8 cellular contexts compared by ENCODE assay signal in the genomic region with DNA sequence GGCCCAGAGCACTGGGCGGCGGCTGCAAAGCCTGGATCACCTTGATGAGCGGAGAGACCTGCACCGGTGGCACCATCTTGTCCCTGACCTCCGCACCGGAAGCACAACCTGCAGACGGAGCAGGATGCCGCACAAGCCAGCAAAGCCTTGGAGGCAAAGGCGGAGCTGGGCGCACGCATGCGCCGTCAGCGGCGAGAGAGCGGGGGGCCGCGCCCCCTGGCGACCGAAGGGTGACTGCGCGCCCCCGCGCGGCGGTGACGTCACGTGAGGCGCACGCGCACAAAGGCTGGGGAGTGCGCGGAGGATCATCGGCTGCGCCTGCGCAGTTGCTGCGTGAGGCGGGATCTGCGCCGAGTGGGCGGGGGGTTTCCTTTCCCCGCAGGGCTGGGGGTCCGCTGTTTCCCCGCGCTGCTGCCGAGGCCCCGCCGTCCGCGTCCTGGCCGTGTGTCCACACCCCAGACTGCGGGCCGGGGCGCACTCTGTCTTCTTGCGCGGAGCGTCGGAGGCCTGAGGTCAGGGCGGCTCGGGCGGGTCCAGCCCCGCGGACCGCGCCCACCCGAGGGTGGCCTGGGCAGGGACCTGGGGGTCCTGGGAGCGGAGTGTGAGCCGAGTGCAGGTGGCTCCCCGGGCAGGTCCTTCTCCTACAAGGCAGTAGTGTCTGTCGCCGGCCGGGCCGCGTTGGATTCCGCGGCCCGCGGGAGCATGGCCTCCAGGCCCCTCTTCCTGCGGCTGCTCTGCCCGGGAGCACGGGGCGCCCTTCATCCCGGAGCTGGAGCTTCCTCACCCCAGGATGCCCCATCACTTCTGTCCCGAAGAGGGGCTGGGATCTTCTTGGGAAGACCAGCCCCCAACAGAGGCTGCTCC. TPM values are rescaled to one million over a fixed set of nuclear protein-coding genes. Genes with fewer than 3 reads are reported as not detected.
DNase-seq lines count a peak whose midpoint lies in the region; ATAC-seq and TF ChIP-seq lines count a peak whose summit lies in the region.

A gene with protein sequence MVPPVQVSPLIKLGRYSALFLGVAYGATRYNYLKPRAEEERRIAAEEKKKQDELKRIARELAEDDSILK (minus strand): TSS at position 105 of the 864 bp plus-strand sequence. CDS start 29 bp downstream, at position 76.
A gene with protein sequence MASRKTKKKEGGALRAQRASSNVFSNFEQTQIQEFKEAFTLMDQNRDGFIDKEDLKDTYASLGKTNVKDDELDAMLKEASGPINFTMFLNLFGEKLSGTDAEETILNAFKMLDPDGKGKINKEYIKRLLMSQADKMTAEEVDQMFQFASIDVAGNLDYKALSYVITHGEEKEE (plus strand): TSS at position 371 of the 864 bp plus-strand sequence. CDS start 3,485 bp downstream, outside the sequence.

- H3K27ac Mint-ChIP-seq in activated T-helper 2 cell treated with anti-CD3 and anti-CD28 coated beads, Interferon-gamma antibody, Interleukin-2, Interleukin-4, amounts not matched to agents 10 μg/mL and 5 μg/mL and 100 μg/mL, durations not matched to agents 14 hours and 24 hours and 36 hours: peak within 1 kb of the TSS; percentile 85
- H3K27ac Mint-ChIP-seq in natural killer cell treated with Interleukin-12 subunit alpha and Interleukin-12 subunit beta and Interleukin-15 and Interleukin-18, amount 100 ng/mL, for 72 hours: peak within 1 kb of the TSS; percentile 69 to 77

- H3K4me3 Mint-ChIP-seq in activated T-helper 2 cell treated with anti-CD3 and anti-CD28 coated beads, Interferon-gamma antibody, Interleukin-2, Interleukin-4, amounts not matched to agents 10 μg/mL and 5 μg/mL and 100 μg/mL, durations not matched to agents 14 hours and 24 hours and 36 hours (ENCODE audit: low read depth): peak within 1 kb of the TSS; percentile 86
- peak within 1 kb of the TSS; percentile 88 for H3K4me3 Mint-ChIP-seq in natural killer cell treated with Interleukin-12 subunit alpha and Interleukin-12 subunit beta and Interleukin-15 and Interleukin-18, amount 100 ng/mL, for 72 hours

- H3K27me3 Mint-ChIP-seq in activated T-helper 2 cell treated with anti-CD3 and anti-CD28 coated beads, Interferon-gamma antibody, Interleukin-2, Interleukin-4, amounts not matched to agents 10 μg/mL and 5 μg/mL and 100 μg/mL, durations not matched to agents 14 hours and 24 hours and 36 hours (ENCODE audit: low read depth): no peaks in the 10 kb centered on the region
- H3K27me3 Mint-ChIP-seq in natural killer cell treated with Interleukin-12 subunit alpha and Interleukin-12 subunit beta and Interleukin-15 and Interleukin-18, amount 100 ng/mL, for 72 hours: no peaks in the 10 kb centered on the region

- CTCF ChIA-PET in RWPE1 (lab: Yijun Ruan, JAX): interaction anchor here (0.7 to 0.9 kb wide), 2 partner anchors 54 to 98 kb away, joined by 3 to 4 read pairs; no protein-coding TSS in a partner anchor

- H3K4me3 ChIP-seq in LNCaP clone FGC (ENCODE audit: low read depth, low read length) (peak within 1 kb of the TSS; percentile 94), fibroblast of pulmonary artery (replicated peaks; ENCODE audit: low read depth, low read length) (peak within 1 kb of the TSS; percentile 81)

- H3K27ac ChIP-seq in RWPE1: peak within 1 kb of the TSS; percentile 83

- peak; percentile 95 to 96 for ATAC-seq in natural killer cell treated with Interleukin-12 subunit alpha and Interleukin-12 subunit beta and Interleukin-15 and Interleukin-18, amount 100 ng/mL, for 72 hours
- ATAC-seq in stimulated activated naive CD8-positive, alpha-beta T cell treated with anti-CD3 and anti-CD28 coated beads, Interleukin-15, Interleukin-2, amounts not matched to agents 100 U/mL and 50 U/mL, for 24 hours: peak; percentile 91

- DNase-seq in ELR (ENCODE audit: low read depth): peak; percentile 94
- DNase-seq in H4 (ENCODE audit: low spot score): peak; percentile 97
- DNase-seq in LNCaP clone FGC (ENCODE audit: low read depth): peak; percentile 89
- DNase-seq in RWPE1 (ENCODE audit: low spot score): peak; percentile 99
- DNase-seq in activated T-helper 2 cell treated with anti-CD3 and anti-CD28 coated beads, Interferon-gamma antibody, Interleukin-2, Interleukin-4, amounts not matched to agents 10 μg/mL and 5 μg/mL and 100 μg/mL, durations not matched to agents 14 hours and 24 hours and 36 hours (ENCODE audit: low spot score): peak; percentile 97
- peak; percentile 97 for DNase-seq in fibroblast of pulmonary artery (ENCODE audit: low read depth)
- peak; percentile 98 for DNase-seq in natural killer cell treated with Interleukin-12 subunit alpha and Interleukin-12 subunit beta and Interleukin-15 and Interleukin-18, amount 100 ng/mL, for 72 hours (ENCODE audit: low spot score)
- peak; percentile 97 for DNase-seq in stimulated activated naive CD8-positive, alpha-beta T cell treated with anti-CD3 and anti-CD28 coated beads, Interleukin-15, Interleukin-2, amounts not matched to agents 100 U/mL and 50 U/mL, for 24 hours

- H3K9me3 Mint-ChIP-seq in activated T-helper 2 cell treated with anti-CD3 and anti-CD28 coated beads, Interferon-gamma antibody, Interleukin-2, Interleukin-4, amounts not matched to agents 10 μg/mL and 5 μg/mL and 100 μg/mL, durations not matched to agents 14 hours and 24 hours and 36 hours: no peaks in the 10 kb centered on the region
- H3K9me3 Mint-ChIP-seq in natural killer cell treated with Interleukin-12 subunit alpha and Interleukin-12 subunit beta and Interleukin-15 and Interleukin-18, amount 100 ng/mL, for 72 hours: no peaks in the 10 kb centered on the region

- POLR2A ChIA-PET in RWPE1 (lab: Yijun Ruan, JAX; ENCODE audit: low non-redundant PET): no interaction called here

- peak; percentile 99 for TF ChIP-seq CTCF in LNCaP clone FGC (IDR thresholded peaks at IDR 0.05; ENCODE audit: control insufficient read depth, extremely low read depth, insufficient read depth)
- peak; percentile 88 for TF ChIP-seq CTCF in RWPE1 (conservative IDR thresholded peaks at IDR 0.05; ENCODE audit: low read depth)
- TF ChIP-seq CTCF in fibroblast of pulmonary artery (IDR thresholded peaks at IDR 0.05; ENCODE audit: low read length, missing control alignments): peak; percentile 43

- peaks cover 7% of the 10 kb centered on the region for H3K4me1 Mint-ChIP-seq in activated T-helper 2 cell treated with anti-CD3 and anti-CD28 coated beads, Interferon-gamma antibody, Interleukin-2, Interleukin-4, amounts not matched to agents 10 μg/mL and 5 μg/mL and 100 μg/mL, durations not matched to agents 14 hours and 24 hours and 36 hours (ENCODE audit: low read depth)
- H3K4me1 Mint-ChIP-seq in natural killer cell treated with Interleukin-12 subunit alpha and Interleukin-12 subunit beta and Interleukin-15 and Interleukin-18, amount 100 ng/mL, for 72 hours (ENCODE audit: low read depth in 2 of 2): peaks cover 7 to 9% of the 10 kb centered on the region in 2 donors

- peaks cover 30% of the 10 kb centered on the region for H3K36me3 Mint-ChIP-seq in activated T-helper 2 cell treated with anti-CD3 and anti-CD28 coated beads, Interferon-gamma antibody, Interleukin-2, Interleukin-4, amounts not matched to agents 10 μg/mL and 5 μg/mL and 100 μg/mL, durations not matched to agents 14 hours and 24 hours and 36 hours (ENCODE audit: low read depth)
- peaks cover 5% of the 10 kb centered on the region for H3K36me3 Mint-ChIP-seq in natural killer cell treated with Interleukin-12 subunit alpha and Interleukin-12 subunit beta and Interleukin-15 and Interleukin-18, amount 100 ng/mL, for 72 hours

- intact Hi-C loops in activated T-helper 2 cell treated with anti-CD3 and anti-CD28 coated beads, Interferon-gamma antibody, Interleukin-2, Interleukin-4, amounts not matched to agents 10 μg/mL and 5 μg/mL and 100 μg/mL, durations not matched to agents 14 hours and 24 hours and 36 hours (cut with micrococcal nuclease): loop anchor here (2.0 to 10.0 kb wide), 6 partner anchors 30 to 432 kb away; a partner anchor contains a TSS

RNA-seq across cellular contexts. Expression of the first gene that starts in this region (rescaled TPM):
- 193 and 272 TPM in 2 replicates for total RNA-seq in H4 (2014; rRNA removed; shearing (Covaris generic))
- total RNA-seq in activated T-helper 2 cell treated with anti-CD3 and anti-CD28 coated beads, Interferon-gamma antibody, Interleukin-2, Interleukin-4, amounts not matched to agents 10 μg/mL and 5 μg/mL and 100 μg/mL, durations not matched to agents 14 hours and 24 hours and 36 hours: 208 and 235 TPM in 2 replicates
- total RNA-seq in natural killer cell treated with Interleukin-12 subunit alpha and Interleukin-12 subunit beta and Interleukin-15 and Interleukin-18, amount 100 ng/mL, for 72 hours: 100 to 1,000 TPM; 187 to 224 TPM

RNA-seq across cellular contexts. Expression of the second gene that starts in this region (rescaled TPM):
- total RNA-seq in H4 (2014; rRNA removed; shearing (Covaris generic)): 7.4 and 13.8 TPM in 2 replicates
- 27.7 and 29.8 TPM in 2 replicates for total RNA-seq in activated T-helper 2 cell treated with anti-CD3 and anti-CD28 coated beads, Interferon-gamma antibody, Interleukin-2, Interleukin-4, amounts not matched to agents 10 μg/mL and 5 μg/mL and 100 μg/mL, durations not matched to agents 14 hours and 24 hours and 36 hours
- 10 to 100 TPM; 13.5 to 24.6 TPM for total RNA-seq in natural killer cell treated with Interleukin-12 subunit alpha and Interleukin-12 subunit beta and Interleukin-15 and Interleukin-18, amount 100 ng/mL, for 72 hours

Comparison
In these comparisons a context has a peak if more than half of its experiments do, and no peak if none do; other contexts are left out.
1. Peak in every context shown above with its lines: DNase-seq, ATAC-seq, H3K4me3 ChIP-seq and H3K27ac ChIP-seq.
2. CTCF ChIP-seq: peak in every context shown above with its lines; median percentile 99 in LNCaP clone FGC; 88 in RWPE1; 43 in fibroblast of pulmonary artery.